Comparison of ENCODE assay signal across 3 cellular contexts in the genomic region with DNA sequence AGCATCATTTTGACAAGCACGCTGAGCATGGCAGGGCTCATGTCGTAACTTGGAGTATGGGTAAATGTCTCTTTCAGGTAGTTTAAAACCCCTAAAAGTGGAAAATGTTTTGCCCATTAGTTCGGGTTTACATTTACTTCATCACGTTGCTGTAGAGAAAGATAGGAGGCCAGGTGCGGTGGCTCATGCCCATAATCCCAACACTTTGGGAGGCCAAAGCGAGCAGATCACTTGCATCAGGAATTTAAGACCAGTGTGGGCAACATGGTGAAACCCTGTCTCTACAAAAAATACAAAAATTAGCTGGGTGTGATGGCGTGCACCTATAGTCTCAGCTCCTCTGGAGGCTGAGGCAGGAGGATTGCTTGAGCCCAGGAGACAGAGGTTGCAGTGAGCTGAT.
DNase-seq lines count a peak whose midpoint lies in the region; TF ChIP-seq lines count a peak whose summit lies in the region.
"Not testable (repeated sequence)": the region's sequence is repeated elsewhere in the genome, so short reads cannot be mapped to it uniquely, and the experiment has no call there.

No MANE protein-coding gene starts in this region.

- peak overlapping the region; percentile 47; the same call in 1 of the 2 replicates for H3K27ac ChIP-seq in VCaP
- H3K27ac ChIP-seq in endodermal cell (ENCODE audit: low read depth, low read length), result not testable (repeated sequence)

- peaks cover 45% of the 10 kb centered on the region for H3K9me3 Mint-ChIP-seq in chondrocyte (ENCODE audit: low read depth)
- H3K9me3 Mint-ChIP-seq in endodermal cell, result peaks cover 76% of the 10 kb centered on the region

- DNase-seq in chondrocyte (ENCODE audit: low spot score), result peak; percentile 75
- DNase-seq in endodermal cell, result not testable (repeated sequence)

- H3K9ac ChIP-seq in endodermal cell (ENCODE audit: extremely low read depth, low read length, poor library complexity, severe bottlenecking), result not testable (repeated sequence)

- not testable (repeated sequence) for H3K4me1 Mint-ChIP-seq in chondrocyte (ENCODE audit: low read depth); endodermal cell

- H3K36me3 ChIP-seq in endodermal cell (ENCODE audit: control insufficient read depth, insufficient read depth, low read length), result not testable (repeated sequence)

- H3K36me3 Mint-ChIP-seq in chondrocyte (ENCODE audit: low read depth), result not testable (repeated sequence)
- peaks cover 17% of the 10 kb centered on the region for H3K36me3 Mint-ChIP-seq in endodermal cell (ENCODE audit: low read depth)

- not testable (repeated sequence) for H3K27me3 ChIP-seq in endodermal cell (ENCODE audit: control insufficient read depth, insufficient read depth, low read length, poor library complexity, severe bottlenecking)

- not testable (repeated sequence) for H3K4me3 Mint-ChIP-seq in chondrocyte (ENCODE audit: unreplicated experiment); endodermal cell

- H3K9me3 ChIP-seq in endodermal cell (ENCODE audit: control insufficient read depth, low read length), result peaks cover 68% of the 10 kb centered on the region

- WGBS in endodermal cell (ENCODE audit: insufficient coverage in 1 of 2, insufficient read length in 1 of 2), 2 experiments, result 73 to 75% methylated on average over 6 to 7 of the region's 7 CpGs

- not testable (repeated sequence) for H3K27me3 Mint-ChIP-seq in chondrocyte (ENCODE audit: low read depth); endodermal cell (ENCODE audit: insufficient read depth)

- H3K4me1 ChIP-seq in endodermal cell (ENCODE audit: control insufficient read depth, insufficient read depth, low read length), result not testable (repeated sequence)

- TF ChIP-seq CTCF in VCaP (conservative IDR thresholded peaks at IDR 0.05); chondrocyte (IDR thresholded peaks at IDR 0.05); endodermal cell (conservative IDR thresholded peaks at IDR 0.05): not testable (repeated sequence)

- H3K4me3 ChIP-seq in endodermal cell (ENCODE audit: low read length), result peak overlapping the region; percentile 34

- H3K27ac Mint-ChIP-seq in chondrocyte (ENCODE audit: unreplicated experiment); endodermal cell: not testable (repeated sequence)
